In genomic region chr5:105754056-105754455, GRCh38 we compare ENCODE assay signal across 26 cellular contexts.
A peak's percentile ranks its signal among the peaks of the same experiment; 100 is the strongest.
DNase-seq lines count a peak whose midpoint lies in the region; ATAC-seq and TF ChIP-seq lines count a peak whose summit lies in the region.
"Had no signal": no experiment of that assay in that cellular context is flagged by ENCODE, and none has a peak within 500 bp of the region (broad histone marks: within the 10 kb centered on the region; RNA-seq: fewer than 3 reads in every experiment).

No MANE protein-coding gene starts in this region.

- peaks cover 7% of the 10 kb centered on the region for H3K9me3 Mint-ChIP-seq in type B pancreatic cell
- peaks cover 5% of the 10 kb centered on the region for H3K9me3 Mint-ChIP-seq in activated CD8-positive, alpha-beta T cell treated with anti-CD3 and anti-CD28 coated beads for 36 hours

- peaks cover 6% of the 10 kb centered on the region for H3K36me3 Mint-ChIP-seq in type B pancreatic cell
- no peaks in the 10 kb centered on the region for H3K36me3 Mint-ChIP-seq in activated CD8-positive, alpha-beta T cell treated with anti-CD3 and anti-CD28 coated beads for 36 hours (ENCODE audit: low read depth)
- H3K36me3 Mint-ChIP-seq: activated naive CD8-positive, alpha-beta T cell had no signal

- intact Hi-C loops in activated CD8-positive, alpha-beta T cell treated with anti-CD3 and anti-CD28 coated beads for 36 hours (cut with micrococcal nuclease) = no loop called here

- H3K36me3 ChIP-seq in RWPE2 (ENCODE audit: low read depth) = no peaks in the 10 kb centered on the region
- H3K36me3 ChIP-seq: ascending aorta, Peyer's patch, sigmoid colon, SJSA1, suprapubic skin had no signal

- peak overlapping the region; percentile 6 for H3K27ac Mint-ChIP-seq in type B pancreatic cell
- no peak overlapping the region for H3K27ac Mint-ChIP-seq in activated CD8-positive, alpha-beta T cell treated with anti-CD3 and anti-CD28 coated beads for 36 hours
- H3K27ac Mint-ChIP-seq: activated CD4-positive, alpha-beta memory T cell treated with anti-CD3 and anti-CD28 coated beads, Interleukin-2, amount 10 ng/mL, durations not matched to agents 7 days and 5 days; activated naive CD8-positive, alpha-beta T cell had no signal

- CTCF ChIA-PET in activated CD8-positive, alpha-beta T cell treated with anti-CD3 and anti-CD28 coated beads for 36 hours (lab: Charles Lee) = no interaction called here

- POLR2A ChIA-PET in activated CD8-positive, alpha-beta T cell treated with anti-CD3 and anti-CD28 coated beads for 36 hours (lab: Charles Lee) = no interaction called here

- no peaks in the 10 kb centered on the region for H3K27me3 Mint-ChIP-seq in type B pancreatic cell
- H3K27me3 Mint-ChIP-seq in activated CD8-positive, alpha-beta T cell treated with anti-CD3 and anti-CD28 coated beads for 36 hours = no peaks in the 10 kb centered on the region
- H3K27me3 Mint-ChIP-seq: activated CD4-positive, alpha-beta memory T cell treated with anti-CD3 and anti-CD28 coated beads, Interleukin-2, amount 10 ng/mL, durations not matched to agents 7 days and 5 days; activated naive CD8-positive, alpha-beta T cell; central memory CD8-positive, alpha-beta T cell had no signal

- H3K4me3 ChIP-seq in RWPE2 (ENCODE audit: severe bottlenecking) = no peak overlapping the region
- H3K4me3 ChIP-seq: ascending aorta, Peyer's patch, sigmoid colon, SJSA1, suprapubic skin had no signal

- peaks cover 7% of the 10 kb centered on the region for H3K4me1 Mint-ChIP-seq in type B pancreatic cell (ENCODE audit: unreplicated experiment)
- no peaks in the 10 kb centered on the region for H3K4me1 Mint-ChIP-seq in activated CD8-positive, alpha-beta T cell treated with anti-CD3 and anti-CD28 coated beads for 36 hours (ENCODE audit: low read depth)
- H3K4me1 Mint-ChIP-seq: activated CD4-positive, alpha-beta memory T cell treated with anti-CD3 and anti-CD28 coated beads, Interleukin-2, amount 10 ng/mL, durations not matched to agents 7 days and 5 days; central memory CD8-positive, alpha-beta T cell had no signal

- no peak overlapping the region for H3K4me3 Mint-ChIP-seq in type B pancreatic cell
- no peak overlapping the region for H3K4me3 Mint-ChIP-seq in activated CD8-positive, alpha-beta T cell treated with anti-CD3 and anti-CD28 coated beads for 36 hours
- H3K4me3 Mint-ChIP-seq: activated CD4-positive, alpha-beta memory T cell treated with anti-CD3 and anti-CD28 coated beads, Interleukin-2, amount 10 ng/mL, durations not matched to agents 7 days and 5 days; activated naive CD8-positive, alpha-beta T cell; central memory CD8-positive, alpha-beta T cell had no signal

- H3K27ac ChIP-seq in RWPE2 (ENCODE audit: poor library complexity, severe bottlenecking) = no peak overlapping the region
- H3K27ac ChIP-seq: ascending aorta, C4-2B, Peyer's patch, sigmoid colon, SJSA1, suprapubic skin had no signal

- ATAC-seq in RWPE2 (ENCODE audit: low read depth) = peak; percentile 44; the same call in 1 of the 3 replicates
- ATAC-seq in GM19397 (IDR thresholded peaks at IDR 0.05; ENCODE audit: unreplicated experiment) = no peak
- no peak for ATAC-seq in activated CD8-positive, alpha-beta T cell treated with anti-CD3 and anti-CD28 coated beads for 36 hours
- ATAC-seq: HepG2, left colon had no signal

- no peaks in the 10 kb centered on the region for H3K9me3 ChIP-seq in RWPE2 (ENCODE audit: severe bottlenecking)
- H3K9me3 ChIP-seq: ascending aorta, Peyer's patch, sigmoid colon, suprapubic skin had no signal

- TF ChIP-seq CTCF in RWPE2 (IDR thresholded peaks at IDR 0.05; ENCODE audit: poor library complexity, severe bottlenecking) (no peak), type B pancreatic cell (conservative IDR thresholded peaks at IDR 0.05) (no peak)
- TF ChIP-seq CTCF in activated CD8-positive, alpha-beta T cell treated with anti-CD3 and anti-CD28 coated beads for 36 hours (IDR thresholded peaks at IDR 0.05) = no peak

- DNase-seq in RWPE2 (ENCODE audit: low spot score) (no peak), dedifferentiated amniotic fluid mesenchymal stem cell (ENCODE audit: extremely low spot score) (peak; percentile 31), kidney tubule cell (ENCODE audit: low spot score) (peak; percentile 33), type B pancreatic cell (ENCODE audit: extremely low spot score, unreplicated experiment) (no peak), iPS-NIHi7 (ENCODE audit: extremely low spot score) (no peak)
- no peak for DNase-seq in activated CD8-positive, alpha-beta T cell treated with anti-CD3 and anti-CD28 coated beads for 36 hours
- DNase-seq: activated CD4-positive, alpha-beta memory T cell treated with anti-CD3 and anti-CD28 coated beads, Interleukin-2, amount 10 ng/mL, durations not matched to agents 7 days and 5 days; activated effector memory CD4-positive, alpha-beta T cell treated with Interleukin-2 at 50 U/mL for 16 hours; DND-41; glutamatergic neuron; Kasumi-1; left colon; NCI-H1436 treated with DMSO at 0.1 percent for 48 hours; NCI-H2171 treated with DMSO at 0.1 percent for 48 hours; NCI-H526; Peyer's patch; sigmoid colon; stimulated activated naive CD4-positive, alpha-beta T cell had no signal

- H3K27me3 ChIP-seq in RWPE2 (ENCODE audit: insufficient read depth, poor library complexity, severe bottlenecking) = no peaks in the 10 kb centered on the region
- H3K27me3 ChIP-seq: ascending aorta, Peyer's patch, sigmoid colon, SJSA1, suprapubic skin had no signal

- no peaks in the 10 kb centered on the region for H3K4me1 ChIP-seq in RWPE2 (ENCODE audit: insufficient read depth, poor library complexity, severe bottlenecking)
- H3K4me1 ChIP-seq: ascending aorta, Peyer's patch, sigmoid colon, SJSA1, suprapubic skin had no signal

Comparison
In these comparisons a context has a peak if more than half of its experiments do, and no peak if none do; other contexts are left out.
1. DNase-seq: peak in dedifferentiated amniotic fluid mesenchymal stem cell (single experiment) and kidney tubule cell (single experiment); none in RWPE2 (single experiment), type B pancreatic cell (single experiment), iPS-NIHi7 (single experiment) and activated CD8-positive, alpha-beta T cell treated with anti-CD3 and anti-CD28 coated beads for 36 hours (single experiment).